In the genomic region with DNA sequence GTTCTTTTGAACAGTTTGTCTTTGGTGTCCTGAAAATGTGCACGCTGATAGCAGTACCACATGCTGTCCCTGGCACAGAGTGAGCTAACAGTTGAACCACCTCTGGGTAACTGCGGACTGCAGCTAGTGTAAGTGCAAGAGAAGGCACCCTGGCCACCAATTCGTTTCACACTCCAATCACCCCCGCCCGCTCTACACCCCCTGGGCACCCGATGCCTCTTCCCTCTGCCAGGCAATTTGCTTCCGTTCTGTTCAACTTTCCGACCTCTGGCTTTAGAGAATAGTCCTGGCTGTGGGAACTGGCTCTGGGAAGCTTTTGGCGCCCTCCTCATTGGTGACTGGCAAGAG, we compare ENCODE assay signal across 8 cellular contexts. TPM values are rescaled to one million over a fixed set of nuclear protein-coding genes. Genes with fewer than 3 reads are reported as not detected.
DNase-seq lines count a peak whose midpoint lies in the region; ATAC-seq and TF ChIP-seq lines count a peak whose summit lies in the region.

No MANE protein-coding gene starts in this region.

- peaks cover 85% of the 10 kb centered on the region for H3K27me3 ChIP-seq in smooth muscle cell (ENCODE audit: low read depth)

- H3K4me2 ChIP-seq in smooth muscle cell: peak overlapping the region; percentile 88

- peak; percentile 30 for DNase-seq in AG10803 (ENCODE audit: low read depth)
- DNase-seq in activated T-helper 1 cell treated with anti-CD3 and anti-CD28 coated beads, Interleukin-2, amount 50 U/mL, for 16 hours (ENCODE audit: low read depth in 1 of 2, low spot score in 1 of 2): peak; percentile 18 to 19
- DNase-seq in Right ventricle myocardium superior: no peak
- no peak for DNase-seq in smooth muscle cell (lab: John Stamatoyannopoulos, UW; ENCODE audit: unreplicated experiment)
- DNase-seq in occipital lobe (lab: John Stamatoyannopoulos, UW): no peak
- DNase-seq in NCI-H1105 (lab: John Stamatoyannopoulos, UW): no peak

- H3K4me3 ChIP-seq in AG10803 (ENCODE audit: low read length) (peak overlapping the region; percentile 78), smooth muscle cell (peak overlapping the region; percentile 54)

- ATAC-seq in GM19455 (IDR thresholded peaks at IDR 0.05; ENCODE audit: unreplicated experiment) (peak; percentile 18), HG03565 (IDR thresholded peaks at IDR 0.05; ENCODE audit: unreplicated experiment) (peak; percentile 10), Right ventricle myocardium superior (ENCODE audit: poor library complexity) (peak; percentile 36)

- H3F3A ChIP-seq in smooth muscle cell (ENCODE audit: low read depth): no peaks in the 10 kb centered on the region

- intact Hi-C loops in Right ventricle myocardium superior (cut with DNase I): no loop called here

- no peaks in the 10 kb centered on the region for H4K20me1 ChIP-seq in smooth muscle cell (ENCODE audit: low read depth)

- no peak overlapping the region for H3K27ac ChIP-seq in smooth muscle cell (ENCODE audit: low read depth)

- H3K36me3 ChIP-seq in smooth muscle cell (ENCODE audit: low read depth): no peaks in the 10 kb centered on the region

- no peaks in the 10 kb centered on the region for H3K79me2 ChIP-seq in smooth muscle cell (ENCODE audit: low read depth)

- H3K9ac ChIP-seq in smooth muscle cell (ENCODE audit: low read depth): no peak overlapping the region

- no peak overlapping the region for H2AFZ ChIP-seq in smooth muscle cell (ENCODE audit: low read depth)

- no peaks in the 10 kb centered on the region for H3K4me1 ChIP-seq in smooth muscle cell (ENCODE audit: low read depth)

- 48% methylated on average over 9 of the region's 9 CpGs for WGBS in smooth muscle cell (ENCODE audit: low lambda C conversion rate)

- no peak for TF ChIP-seq CTCF in AG10803 (conservative IDR thresholded peaks at IDR 0.05; ENCODE audit: low read length)
- TF ChIP-seq CTCF in smooth muscle cell (IDR thresholded peaks at IDR 0.05; ENCODE audit: borderline replicate concordance, insufficient read depth, poor library complexity, severe bottlenecking): no peak

- no peaks in the 10 kb centered on the region for H3K9me3 ChIP-seq in smooth muscle cell (replicated peaks; ENCODE audit: low read depth)

RNA-seq across cellular contexts. Expression of a gene that starts 1.4 kb away (rescaled TPM):
- total RNA-seq in Right ventricle myocardium superior (2.2 TPM), smooth muscle cell (0.04 TPM in 2 replicates), occipital lobe (8.3 TPM)
- not detected in 2 replicates for polyA plus RNA-seq in smooth muscle cell

Comparison
In these comparisons a context has a peak if more than half of its experiments do, and no peak if none do; other contexts are left out.
1. DNase-seq: peak in AG10803 (single experiment) and activated T-helper 1 cell treated with anti-CD3 and anti-CD28 coated beads, Interleukin-2, amount 50 U/mL, for 16 hours (2 of 2); none in Right ventricle myocardium superior (single experiment), smooth muscle cell (single experiment), occipital lobe (single experiment) and NCI-H1105 (single experiment).
2. Peak in every context shown above with its lines, with median percentiles within 50 percentile points of each other: ATAC-seq.